Comparison of ENCODE assay signal across 9 cellular contexts in genomic region chr1:173870252-173871075, GRCh38. TPM values are rescaled to one million over a fixed set of nuclear protein-coding genes. Genes with fewer than 3 reads are reported as not detected.
A peak's percentile ranks its signal among the peaks of the same experiment; 100 is the strongest.
DNase-seq lines count a peak whose midpoint lies in the region; ATAC-seq and TF ChIP-seq lines count a peak whose summit lies in the region.
"Had no signal": no experiment of that assay in that cellular context is flagged by ENCODE, and none has a peak within 500 bp of the region (broad histone marks: within the 10 kb centered on the region; RNA-seq: fewer than 3 reads in every experiment).

No MANE protein-coding gene starts in this region.

- intact Hi-C loops in posterior vena cava (cut with DNase I): loop anchor here in 1 of 2 donors (2.0 kb wide), 1 partner anchor 48 kb away; no protein-coding TSS in a partner anchor

- peaks cover 55 to 71% (median 65%) of the 10 kb centered on the region in 3 donors for H3K4me1 Mint-ChIP-seq in CD8-positive, alpha-beta memory T cell
- H3K4me1 Mint-ChIP-seq in WTC11: peaks cover 38% of the 10 kb centered on the region

- CTCF ChIA-PET in CD8-positive, alpha-beta memory T cell (lab: Charles Lee): interaction anchor here (1.2 to 1.5 kb wide), 3 partner anchors 9 to 156 kb away, joined by 3 to 4 read pairs (median 3); partner anchors contain the start of gene KLHL20
- CTCF ChIA-PET in WTC11 (lab: Charles Lee): no interaction called here
- CTCF ChIA-PET in RWPE1 (lab: Yijun Ruan, JAX): no interaction called here

- H3K27ac ChIP-seq in CD8-positive, alpha-beta memory T cell (ENCODE audit: low read depth, low read length): peak overlapping the region; percentile 52
- no peak overlapping the region for H3K27ac ChIP-seq in RWPE1
- H3K27ac ChIP-seq: cardiac muscle cell had no signal

- H3K27me3 ChIP-seq in CD8-positive, alpha-beta memory T cell (ENCODE audit: insufficient read depth, low read length, poor library complexity, severe bottlenecking): no peaks in the 10 kb centered on the region
- H3K27me3 ChIP-seq: cardiac muscle cell had no signal

- peak overlapping the region; percentile 59 to 92 (median 83) for H3K4me3 Mint-ChIP-seq in CD8-positive, alpha-beta memory T cell
- peak overlapping the region; percentile 36; the same call in 1 of the 2 replicates for H3K4me3 Mint-ChIP-seq in WTC11

- H3K27me3 Mint-ChIP-seq in CD8-positive, alpha-beta memory T cell: peaks cover 0 to 2% of the 10 kb centered on the region in 2 donors
- no peaks in the 10 kb centered on the region for H3K27me3 Mint-ChIP-seq in WTC11 (ENCODE audit: low read depth)

- POLR2A ChIA-PET in CD8-positive, alpha-beta memory T cell (lab: Charles Lee): interaction anchor here (0.5 to 0.8 kb wide), 3 partner anchors 26 to 82 kb away, joined by 3 to 5 read pairs (median 3); no protein-coding TSS in a partner anchor
- POLR2A ChIA-PET in WTC11 (lab: Charles Lee): interaction anchor here (0.6 kb wide), 1 partner anchor 9 kb away, joined by 3 read pairs; no protein-coding TSS in a partner anchor
- POLR2A ChIA-PET in RWPE1 (lab: Yijun Ruan, JAX; ENCODE audit: low non-redundant PET): no interaction called here

- H3K9me3 ChIP-seq in CD8-positive, alpha-beta memory T cell (ENCODE audit: low read length): no peaks in the 10 kb centered on the region

- ATAC-seq in GM21619 (IDR thresholded peaks at IDR 0.05; ENCODE audit: unreplicated experiment): peak; percentile 23
- ATAC-seq in WTC11: no peak
- ATAC-seq in GM19035 (IDR thresholded peaks at IDR 0.05; ENCODE audit: unreplicated experiment): no peak

- H3K36me3 Mint-ChIP-seq in CD8-positive, alpha-beta memory T cell: peaks cover 8 to 56% (median 12%) of the 10 kb centered on the region in 3 donors
- peaks cover 54% of the 10 kb centered on the region for H3K36me3 Mint-ChIP-seq in WTC11

- H3K9me3 Mint-ChIP-seq in CD8-positive, alpha-beta memory T cell: no peaks in the 10 kb centered on the region
- no peaks in the 10 kb centered on the region for H3K9me3 Mint-ChIP-seq in WTC11

- TF ChIP-seq CTCF in WTC11 (IDR thresholded peaks at IDR 0.05) (no peak), RWPE1 (conservative IDR thresholded peaks at IDR 0.05; ENCODE audit: low read depth) (no peak)

- peak overlapping the region; percentile 21 for H3K4me3 ChIP-seq in CD8-positive, alpha-beta memory T cell (ENCODE audit: low read length)
- H3K4me3 ChIP-seq: cardiac muscle cell had no signal

- peaks cover 14% of the 10 kb centered on the region for H3K36me3 ChIP-seq in CD8-positive, alpha-beta memory T cell (ENCODE audit: insufficient read depth, low read length)

- DNase-seq in CD8-positive, alpha-beta memory T cell: peak in 4 of 5 donors; percentile 20 to 57 (median 26)
- no peak for DNase-seq in WTC11 (ENCODE audit: low spot score)
- peak; percentile 22 for DNase-seq in mucosa of gallbladder (ENCODE audit: low spot score)
- no peak for DNase-seq in posterior vena cava (ENCODE audit: low spot score)
- DNase-seq in RWPE1 (ENCODE audit: low spot score): no peak
- no peak for DNase-seq in DMS79 (lab: John Stamatoyannopoulos, UW)

- H3K27ac Mint-ChIP-seq in CD8-positive, alpha-beta memory T cell: peak overlapping the region; percentile 80 to 99 (median 95)
- H3K27ac Mint-ChIP-seq in WTC11: no peak overlapping the region; the same call in 1 of the 2 replicates

- peaks cover 58% of the 10 kb centered on the region for H3K4me1 ChIP-seq in CD8-positive, alpha-beta memory T cell (ENCODE audit: insufficient read depth, low read length)

TF ChIP-seq in WTC11, 78 proteins besides CTCF, POLR2A, EP300 and RAD21:
- TF ChIP-seq E2F5 (CRISPR knock-in tag; IDR thresholded peaks at IDR 0.05): no peak
- TF ChIP-seq ZSCAN18 (CRISPR knock-in tag; IDR thresholded peaks at IDR 0.05): no peak
- no peak for TF ChIP-seq ZBTB43 (CRISPR knock-in tag; IDR thresholded peaks at IDR 0.05)
- no peak for TF ChIP-seq AFF4 (CRISPR knock-in tag; IDR thresholded peaks at IDR 0.05; ENCODE audit: borderline replicate concordance)
- no peak for TF ChIP-seq FOXJ3 (CRISPR knock-in tag; IDR thresholded peaks at IDR 0.05; ENCODE audit: borderline replicate concordance)
- no peak for TF ChIP-seq NR2C2 (CRISPR knock-in tag; IDR thresholded peaks at IDR 0.05)
- TF ChIP-seq ELF4 (CRISPR knock-in tag; IDR thresholded peaks at IDR 0.05; ENCODE audit: low read depth): no peak
- no peak for TF ChIP-seq ZNF416 (CRISPR knock-in tag; IDR thresholded peaks at IDR 0.05)
- no peak for TF ChIP-seq NR3C1 (CRISPR knock-in tag; conservative IDR thresholded peaks at IDR 0.05; ENCODE audit: low read depth)
- TF ChIP-seq MAX (CRISPR knock-in tag; IDR thresholded peaks at IDR 0.05): no peak
TF ChIP-seq in WTC11: peak in this region for 0.

RNA-seq across cellular contexts. Expression of gene ZBTB37, which starts 2.3 kb away (rescaled TPM):
- total RNA-seq in CD8-positive, alpha-beta memory T cell: 10 to 100 TPM; 10.4 to 11.0 TPM
- 1.3 TPM for polyA plus RNA-seq in CD8-positive, alpha-beta memory T cell
- 14.0 to 15.5 TPM (median 14.4 TPM) in 3 replicates for total RNA-seq in WTC11 (2021)
- 13.0 TPM for total RNA-seq in mucosa of gallbladder
- total RNA-seq in posterior vena cava: 10 to 100 TPM; 12.0 to 15.0 TPM

RNA-seq across cellular contexts. Expression of gene GAS5, which starts 2.7 kb away (rescaled TPM):
- 1,000 to 10,000 TPM; 1,056 to 1,102 TPM for total RNA-seq in CD8-positive, alpha-beta memory T cell
- 245 TPM for polyA plus RNA-seq in CD8-positive, alpha-beta memory T cell
- total RNA-seq in WTC11 (2021) (818 to 891 TPM (median 878 TPM) in 3 replicates), mucosa of gallbladder (234 TPM), posterior vena cava (100 to 1,000 TPM; 185 to 193 TPM)

RNA-seq across cellular contexts. Expression of gene CENPL, which starts 45.8 kb away (rescaled TPM):
- total RNA-seq in CD8-positive, alpha-beta memory T cell: 10 to 100 TPM; 24.9 to 27.4 TPM
- polyA plus RNA-seq in CD8-positive, alpha-beta memory T cell: 6.2 TPM
- total RNA-seq in WTC11 (2021) (17.2 to 20.1 TPM (median 18.3 TPM) in 3 replicates), mucosa of gallbladder (5.5 TPM), posterior vena cava (1 to 10 TPM; 5.4 to 8.4 TPM)

RNA-seq across cellular contexts. Expression of gene DARS2, which starts 46.0 kb away (rescaled TPM):
- total RNA-seq in CD8-positive, alpha-beta memory T cell: 10 to 100 TPM; 39.4 to 42.5 TPM
- 9.4 TPM for polyA plus RNA-seq in CD8-positive, alpha-beta memory T cell
- total RNA-seq in WTC11 (2021): 37.5 to 40.1 TPM (median 38.0 TPM) in 3 replicates
- 16.9 TPM for total RNA-seq in mucosa of gallbladder
- total RNA-seq in posterior vena cava: 1 to 10 TPM; 8.7 to 8.8 TPM

RNA-seq across cellular contexts. Expression of gene SERPINC1, which starts 46.7 kb away (rescaled TPM):
- total RNA-seq in CD8-positive, alpha-beta memory T cell: not detected
- not detected for polyA plus RNA-seq in CD8-positive, alpha-beta memory T cell
- 0.57 to 1.0 TPM (median 0.69 TPM) in 3 replicates for total RNA-seq in WTC11 (2021)
- 1.2 TPM for total RNA-seq in mucosa of gallbladder
- total RNA-seq in posterior vena cava: under 1 TPM in 1 of 2 donors, not detected in 1; 0.65 TPM
- polyA plus RNA-seq: cardiac muscle cell had no signal

Comparison
In these comparisons a context has a peak if more than half of its experiments do, and no peak if none do; other contexts are left out.
1. DNase-seq: peak in CD8-positive, alpha-beta memory T cell (4 of 5) and mucosa of gallbladder (single experiment); none in WTC11 (single experiment), posterior vena cava (single experiment), RWPE1 (single experiment) and DMS79 (single experiment).